Comparison of ENCODE assay signal across 7 cellular contexts in genomic region chr1:240792915-240793525, GRCh38.
"Had no signal": no experiment of that assay in that cellular context is flagged by ENCODE, and none has a peak within 500 bp of the region (broad histone marks: within the 10 kb centered on the region; RNA-seq: fewer than 3 reads in every experiment).

No MANE protein-coding gene starts in this region.

- H3K27ac Mint-ChIP-seq: GM23338, H9, IgD-negative memory B cell had no signal

- H3K36me3 Mint-ChIP-seq: IgD-negative memory B cell had no signal

- H3K27ac ChIP-seq: HL-60 had no signal

- H3K4me3 Mint-ChIP-seq: GM23338, H9 had no signal

- H3K4me3 ChIP-seq: GM23338 had no signal

- ATAC-seq: GM23338, HepG2 had no signal

- H3K4me1 Mint-ChIP-seq: GM23338, H9, IgD-negative memory B cell had no signal

- DNase-seq: H9, HCEC 1CT, KG1 had no signal
